18 cellular contexts compared by ENCODE assay signal in the genomic region with DNA sequence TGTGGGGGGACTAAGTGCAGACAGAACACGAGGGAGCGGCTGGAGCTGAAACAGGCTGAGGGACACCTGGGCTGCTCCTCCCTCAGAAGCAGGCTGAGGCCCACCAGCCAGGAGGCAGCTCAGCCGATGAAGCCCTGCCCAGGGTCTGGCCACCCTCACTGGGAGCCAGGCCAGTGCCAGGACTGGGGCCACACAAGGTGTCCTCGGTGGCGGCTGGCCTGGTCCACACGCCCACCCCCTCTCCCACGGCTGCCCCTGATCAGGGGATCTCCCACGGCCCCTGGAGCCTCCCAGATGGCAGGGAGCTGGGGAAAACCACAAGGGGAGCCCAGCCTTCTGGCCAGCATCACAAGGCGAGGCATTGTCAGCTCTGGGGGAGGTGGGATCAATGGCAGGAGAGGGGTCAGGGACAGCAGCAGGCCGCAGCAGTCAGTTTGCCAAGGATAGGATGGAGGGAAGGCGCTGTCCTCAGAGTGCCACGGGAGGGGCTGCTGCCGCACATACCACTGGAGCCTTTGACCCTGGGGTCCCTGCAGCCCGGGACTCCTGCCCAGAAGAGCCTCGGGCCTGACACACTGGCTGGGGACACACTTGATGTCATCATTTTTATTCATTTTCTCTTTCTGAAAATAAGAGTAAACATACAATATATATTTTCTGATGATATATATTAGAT. TPM values are rescaled to one million over a fixed set of nuclear protein-coding genes. Genes with fewer than 3 reads are reported as not detected.
"Had no signal": no experiment of that assay in that cellular context is flagged by ENCODE, and none has a peak within 500 bp of the region (broad histone marks: within the 10 kb centered on the region; RNA-seq: fewer than 3 reads in every experiment).

No MANE protein-coding gene starts in this region.

- H3K4me3 Mint-ChIP-seq: endodermal cell, nephron progenitor cell had no signal

- H3K9me3 Mint-ChIP-seq: activated naive CD4-positive, alpha-beta T cell treated with anti-CD3 and anti-CD28 coated beads, Interleukin-2, amount 50 U/mL, for 72 hours; endodermal cell; nephron progenitor cell had no signal

- H3K36me3 Mint-ChIP-seq: activated naive CD4-positive, alpha-beta T cell treated with anti-CD3 and anti-CD28 coated beads, Interleukin-2, amount 50 U/mL, for 72 hours had no signal

- H3K27ac ChIP-seq: adrenal gland, cardiac muscle cell, foreskin keratinocyte, lower lobe of right lung, stomach, thoracic aorta, VCaP had no signal

- H3K9me3 ChIP-seq: adrenal gland, lower lobe of right lung, stomach, thoracic aorta had no signal

- DNase-seq: activated CD4-positive, alpha-beta T cell treated with anti-CD3 and anti-CD28 coated beads for 1 hour; activated CD4-positive, alpha-beta T cell treated with anti-CD3 and anti-CD28 coated beads, Interleukin-2, amount 50 U/mL, for 4 hours; activated gamma-delta T cell; adrenal gland; endodermal cell; foreskin keratinocyte; lower lobe of right lung; nephron progenitor cell; stomach; SW 1271; T-helper 2 cell had no signal

- H3K4me3 ChIP-seq: adrenal gland, cardiac muscle cell, lower lobe of right lung, skin epidermis, stomach, thoracic aorta had no signal

- H3K27me3 Mint-ChIP-seq: progenitor cell of endocrine pancreas had no signal

- ATAC-seq: activated naive CD4-positive, alpha-beta T cell treated with anti-CD3 and anti-CD28 coated beads, Interleukin-2, amount 50 U/mL, for 72 hours; lower lobe of right lung had no signal

- H3K4me1 ChIP-seq: foreskin keratinocyte, lower lobe of right lung had no signal

- H3K4me1 Mint-ChIP-seq: endodermal cell had no signal

- H3K27me3 ChIP-seq: adrenal gland, cardiac muscle cell, foreskin keratinocyte, stomach had no signal

- H3K27ac Mint-ChIP-seq: endodermal cell, progenitor cell of endocrine pancreas had no signal

RNA-seq across cellular contexts. Expression of a gene that starts 11.7 kb away (rescaled TPM):
- total RNA-seq: fibroblast of lung, foreskin keratinocyte had no signal
